Comparison of ENCODE assay signal across 8 cellular contexts in the genomic region with DNA sequence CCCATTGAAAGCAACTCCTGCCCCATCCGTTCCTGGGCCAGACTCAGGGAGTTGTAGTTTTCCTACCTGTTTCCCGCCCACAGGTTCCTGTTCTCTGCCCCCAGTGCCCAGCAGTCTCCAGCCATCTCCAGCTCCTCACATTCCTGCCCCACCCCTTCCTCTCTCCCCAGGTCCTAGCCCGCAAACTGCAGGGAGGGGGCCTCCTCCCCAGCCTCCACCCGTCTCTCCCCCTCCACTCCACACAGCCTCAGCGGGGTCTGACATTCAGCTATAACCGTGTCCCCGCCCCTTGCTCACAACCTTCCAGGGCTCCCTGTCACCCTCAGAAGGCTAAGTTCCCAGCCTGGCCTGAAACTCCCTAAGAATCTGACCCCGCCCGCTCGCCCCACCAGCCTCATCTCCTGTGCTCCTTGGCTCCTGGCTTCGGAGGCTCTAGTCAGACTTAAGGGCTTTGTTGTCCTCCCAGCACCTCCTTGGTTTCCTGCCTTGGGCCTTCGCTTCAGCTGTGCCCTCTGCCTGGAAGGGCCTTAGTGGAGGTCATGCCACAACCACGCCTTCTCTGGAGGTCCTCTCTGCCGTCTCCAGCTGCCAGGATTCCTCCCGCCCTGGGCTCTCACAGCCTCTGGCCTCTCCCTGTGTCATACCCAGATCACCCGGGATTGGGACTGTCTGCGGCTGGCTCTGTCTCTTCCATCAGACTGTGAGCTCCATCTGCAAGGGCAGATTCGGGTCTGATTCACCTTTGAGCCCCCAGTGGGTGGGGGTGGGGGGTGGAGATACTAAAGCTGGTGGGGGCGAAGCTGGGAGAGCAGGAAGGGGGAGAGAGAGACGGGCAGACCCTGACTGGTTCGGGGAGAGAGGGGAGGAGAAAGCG. TPM values are rescaled to one million over a fixed set of nuclear protein-coding genes. Genes with fewer than 3 reads are reported as not detected.
DNase-seq lines count a peak whose midpoint lies in the region; FAIRE-seq and TF ChIP-seq lines count a peak whose summit lies in the region.

No MANE protein-coding gene starts in this region.

- peak overlapping the region; percentile 85 for H3K27ac ChIP-seq in astrocyte (ENCODE audit: low read depth, low read length)
- peak overlapping the region; percentile 94 to 98 for H3K27ac ChIP-seq in prostate gland

- H3K27me3 ChIP-seq in astrocyte (ENCODE audit: insufficient read depth, low read length) (no peaks in the 10 kb centered on the region), prostate gland (replicated peaks; ENCODE audit: insufficient read depth) (no peaks in the 10 kb centered on the region)

- intact Hi-C loops in prostate gland (cut with DNase I), result no loop called here

- peak overlapping the region; percentile 70 for H2AFZ ChIP-seq in astrocyte (ENCODE audit: low read depth, low read length)

- H3K4me1 ChIP-seq in astrocyte (ENCODE audit: insufficient read depth, low read length) (peaks cover 30% of the 10 kb centered on the region), prostate gland (replicated peaks) (peaks cover 7% of the 10 kb centered on the region)

- peak overlapping the region; percentile 96 for H3K9ac ChIP-seq in astrocyte (ENCODE audit: low read length)

- peak; percentile 8 for TF ChIP-seq POLR2A in prostate gland (IDR thresholded peaks at IDR 0.05)

- peak overlapping the region; percentile 98 for H3K27ac Mint-ChIP-seq in astrocyte (ENCODE audit: unreplicated experiment)

- peak overlapping the region; percentile 100 for H3K4me2 ChIP-seq in astrocyte (ENCODE audit: low read length)

- TF ChIP-seq CTCF in astrocyte (IDR thresholded peaks at IDR 0.05; ENCODE audit: insufficient read depth, low read depth, low read length) (no peak), prostate gland (IDR thresholded peaks at IDR 0.05) (no peak)

- WGBS in prostate gland, result 5% methylated on average over 22 of the region's 22 CpGs

- H3K36me3 ChIP-seq in astrocyte (ENCODE audit: insufficient read depth, low read length) (peaks cover under 1% of the 10 kb centered on the region), prostate gland (no peaks in the 10 kb centered on the region)

- H3K4me3 Mint-ChIP-seq in astrocyte (ENCODE audit: unreplicated experiment), result peak overlapping the region; percentile 95

- H3K4me1 Mint-ChIP-seq in astrocyte (ENCODE audit: low read depth, unreplicated experiment), result peaks cover 15% of the 10 kb centered on the region

- no peaks in the 10 kb centered on the region for H3K9me3 Mint-ChIP-seq in astrocyte (ENCODE audit: unreplicated experiment)

- no peaks in the 10 kb centered on the region for H3K27me3 Mint-ChIP-seq in astrocyte (ENCODE audit: low read depth, unreplicated experiment)

- peaks cover 49% of the 10 kb centered on the region for H3K79me2 ChIP-seq in astrocyte (ENCODE audit: insufficient read depth, low read length)

- H4K20me1 ChIP-seq in astrocyte (ENCODE audit: insufficient read depth, low read length), result peaks cover 30% of the 10 kb centered on the region

- peaks cover 6% of the 10 kb centered on the region for H3K36me3 Mint-ChIP-seq in astrocyte (ENCODE audit: low read depth, unreplicated experiment)

- H3K4me3 ChIP-seq in astrocyte (ENCODE audit: insufficient read depth, low read depth, low read length) (peak overlapping the region; percentile 65), prostate gland (peak overlapping the region; percentile 70 to 99)

- H3K9me3 ChIP-seq in astrocyte (ENCODE audit: insufficient read depth, low read depth, low read length), result no peaks in the 10 kb centered on the region
- H3K9me3 ChIP-seq in prostate gland, result no peaks in the 10 kb centered on the region

- FAIRE-seq in astrocyte (lab: Jason Lieb, UNC), result no peak

- peak; percentile 87 for DNase-seq in CMK (ENCODE audit: low read depth)
- DNase-seq in NCI-H146 (lab: John Stamatoyannopoulos, UW), result peak; percentile 65
- peak; percentile 45 for DNase-seq in astrocyte (ENCODE audit: low read depth)
- peak in 43 of 51 donors; percentile 19 to 77 (median 46) for DNase-seq in hypothalamus (lab: John Stamatoyannopoulos, UW)
- no peak for DNase-seq in prostate gland (ENCODE audit: low spot score)
- DNase-seq in cerebellar nuclear complex (lab: John Stamatoyannopoulos, UW), result no peak
- DNase-seq in stimulated activated CD4-positive, alpha-beta T cell treated with anti-CD3 and anti-CD28 coated beads, Interleukin-2, amount 100 ng/mL, for 48 hours, result no peak
- DNase-seq in GDM1 (lab: John Stamatoyannopoulos, UW), result no peak

RNA-seq across cellular contexts. Expression of a gene that starts 5.1 kb away (rescaled TPM):
- total RNA-seq in astrocyte (51.0 and 62.5 TPM in 2 replicates), prostate gland (10 to 100 TPM; 24.6 to 47.7 TPM)

RNA-seq across cellular contexts. Expression of a gene that starts 35.8 kb away (rescaled TPM):
- total RNA-seq in astrocyte (not detected in 2 replicates), prostate gland (1 to 10 TPM in 1 of 2 donors, not detected in 1; 1.9 TPM)

RNA-seq across cellular contexts. Expression of a gene that starts 41.4 kb away (rescaled TPM):
- total RNA-seq in astrocyte, result not detected in 2 replicates
- 1 to 10 TPM; 1.8 to 8.0 TPM for total RNA-seq in prostate gland

RNA-seq across cellular contexts. Expression of a gene that starts 57.8 kb away (rescaled TPM):
- not detected in 2 replicates for total RNA-seq in astrocyte
- not detected for total RNA-seq in prostate gland

Comparison
In these comparisons a context has a peak if more than half of its experiments do, and no peak if none do; other contexts are left out.
1. DNase-seq: peak in CMK (single experiment), NCI-H146 (single experiment), astrocyte (single experiment) and hypothalamus (43 of 51); none in prostate gland (single experiment), cerebellar nuclear complex (0 of 2), stimulated activated CD4-positive, alpha-beta T cell treated with anti-CD3 and anti-CD28 coated beads, Interleukin-2, amount 100 ng/mL, for 48 hours (0 of 2) and GDM1 (single experiment).